In genomic region chr6:15551798-15552197, GRCh38 we compare ENCODE assay signal across 12 cellular contexts.
DNase-seq lines count a peak whose midpoint lies in the region; ATAC-seq and TF ChIP-seq lines count a peak whose summit lies in the region.
"Had no signal": no experiment of that assay in that cellular context is flagged by ENCODE, and none has a peak within 500 bp of the region (broad histone marks: within the 10 kb centered on the region; RNA-seq: fewer than 3 reads in every experiment).

No MANE protein-coding gene starts in this region.

- no peaks in the 10 kb centered on the region for H3K9me3 ChIP-seq in SJCRH30 (replicated peaks)
- H3K9me3 ChIP-seq in right cardiac atrium (ENCODE audit: control insufficient read depth, low read length) = no peaks in the 10 kb centered on the region
- H3K9me3 ChIP-seq in spleen = no peaks in the 10 kb centered on the region

- H3K27me3 ChIP-seq in SJCRH30 (no peaks in the 10 kb centered on the region), right cardiac atrium (ENCODE audit: control insufficient read depth, insufficient read depth) (no peaks in the 10 kb centered on the region), spleen (replicated peaks in 1 of 7) (no peaks in the 10 kb centered on the region)
- H3K27me3 ChIP-seq: brain microvascular endothelial cell had no signal

- peaks cover 32% of the 10 kb centered on the region for H3K4me1 Mint-ChIP-seq in CD14-positive monocyte
- H3K4me1 Mint-ChIP-seq in activated T-cell treated with anti-CD3 and anti-CD28 coated beads, Interleukin-2, amount 50 U/mL, for 72 hours (ENCODE audit: low read depth) = peaks cover 4% of the 10 kb centered on the region

- H3K36me3 ChIP-seq in SJCRH30 (no peaks in the 10 kb centered on the region), spleen (no peaks in the 10 kb centered on the region)
- H3K36me3 ChIP-seq: brain microvascular endothelial cell had no signal

- no peak for TF ChIP-seq POLR2A in spleen (IDR thresholded peaks at IDR 0.05)

- TF ChIP-seq CTCF in spleen (IDR thresholded peaks at IDR 0.05 in 8 of 11, conservative IDR thresholded peaks at IDR 0.05 in 3 of 11) (no peak), CD14-positive monocyte (IDR thresholded peaks at IDR 0.05) (no peak)

- H3K4me3 Mint-ChIP-seq in CD14-positive monocyte = no peak overlapping the region
- H3K4me3 Mint-ChIP-seq in activated T-cell treated with anti-CD3 and anti-CD28 coated beads, Interleukin-2, amount 50 U/mL, for 72 hours = no peak overlapping the region

- H3K4me3 ChIP-seq in SJCRH30 = no peak overlapping the region
- no peak overlapping the region for H3K4me3 ChIP-seq in right cardiac atrium (ENCODE audit: low read length)
- H3K4me3 ChIP-seq in spleen = no peak overlapping the region
- H3K4me3 ChIP-seq: PC-9, skin epidermis had no signal

- 51% methylated on average over 6 of the region's 6 CpGs for WGBS in right cardiac atrium
- WGBS in spleen, 5 donors = 25 to 39% (median 32%) methylated on average over 6 of the region's 6 CpGs

- H3K9me3 Mint-ChIP-seq in CD14-positive monocyte = no peaks in the 10 kb centered on the region
- no peaks in the 10 kb centered on the region for H3K9me3 Mint-ChIP-seq in activated T-cell treated with anti-CD3 and anti-CD28 coated beads, Interleukin-2, amount 50 U/mL, for 72 hours

- peak; percentile 40 to 71 (median 41) for DNase-seq in NCI-H1417 (lab: John Stamatoyannopoulos, UW)
- no peak for DNase-seq in NCI-H1417 treated with DMSO at 0.1 percent for 48 hours (lab: John Stamatoyannopoulos, UW)
- peak; percentile 55 to 69 for DNase-seq in SJCRH30
- no peak for DNase-seq in right cardiac atrium
- DNase-seq in spleen = peak; percentile 83
- DNase-seq in CD14-positive monocyte (ENCODE audit: low spot score) = no peak
- DNase-seq in HUDEP-2 (lab: John Stamatoyannopoulos, UW; ENCODE audit: unreplicated experiment in 76 of 76) = no peak
- DNase-seq in activated T-cell treated with anti-CD3 and anti-CD28 coated beads, Interleukin-2, amount 50 U/mL, for 72 hours = no peak
- DNase-seq: activated CD8-positive, alpha-beta memory T cell treated with anti-CD3 and anti-CD28 coated beads for 24 hours; brain microvascular endothelial cell; PC-9 had no signal

- intact Hi-C loops in right cardiac atrium (cut with DNase I) (no loop called here), spleen (cut with DNase I; ENCODE audit: low total_unique reads) (no loop called here), CD14-positive monocyte (cut with micrococcal nuclease) (no loop called here)

- peak in 1 of 2 donors; percentile 46 for ATAC-seq in right cardiac atrium
- ATAC-seq in activated T-cell treated with anti-CD3 and anti-CD28 coated beads, Interleukin-2, amount 50 U/mL, for 72 hours (replicated peaks in 1 of 2) = no peak

- peaks cover 12 to 13% of the 10 kb centered on the region in 2 donors for H3K36me3 Mint-ChIP-seq in CD14-positive monocyte
- peaks cover 0 to 1% of the 10 kb centered on the region in 2 donors for H3K36me3 Mint-ChIP-seq in activated T-cell treated with anti-CD3 and anti-CD28 coated beads, Interleukin-2, amount 50 U/mL, for 72 hours (ENCODE audit: insufficient read depth in 2 of 2)

- H3K27ac ChIP-seq in SJCRH30 (no peak overlapping the region), right cardiac atrium (ENCODE audit: low read length) (peak overlapping the region; percentile 1), spleen (peak overlapping the region in 4 of 8 donors; percentile 21 to 52 (median 38))
- H3K27ac ChIP-seq: brain microvascular endothelial cell, PC-9 had no signal

- H3K4me1 ChIP-seq in SJCRH30 (peaks cover 30% of the 10 kb centered on the region), right cardiac atrium (ENCODE audit: control insufficient read depth, insufficient read depth, low read length) (peaks cover 8% of the 10 kb centered on the region), spleen (peaks cover 19 to 83% (median 24%) of the 10 kb centered on the region in 6 donors)

- H3K27ac Mint-ChIP-seq in CD14-positive monocyte = peak overlapping the region in 2 of 7 donors; percentile 33 to 46
- H3K27ac Mint-ChIP-seq in activated T-cell treated with anti-CD3 and anti-CD28 coated beads, Interleukin-2, amount 50 U/mL, for 72 hours = no peak overlapping the region

- no peaks in the 10 kb centered on the region for H3K27me3 Mint-ChIP-seq in CD14-positive monocyte (ENCODE audit: low read depth in 3 of 3)
- no peaks in the 10 kb centered on the region for H3K27me3 Mint-ChIP-seq in activated T-cell treated with anti-CD3 and anti-CD28 coated beads, Interleukin-2, amount 50 U/mL, for 72 hours (ENCODE audit: low read depth)

Comparison
In these comparisons a context has a peak if more than half of its experiments do, and no peak if none do; other contexts are left out.
1. DNase-seq: peak in NCI-H1417 (3 of 3), SJCRH30 (2 of 2) and spleen (single experiment); none in NCI-H1417 treated with DMSO at 0.1 percent for 48 hours (single experiment), right cardiac atrium (0 of 3), CD14-positive monocyte (single experiment), HUDEP-2 (0 of 76) and activated T-cell treated with anti-CD3 and anti-CD28 coated beads, Interleukin-2, amount 50 U/mL, for 72 hours (0 of 2).